ENCODE assay signal across 8 cellular contexts in the genomic region with DNA sequence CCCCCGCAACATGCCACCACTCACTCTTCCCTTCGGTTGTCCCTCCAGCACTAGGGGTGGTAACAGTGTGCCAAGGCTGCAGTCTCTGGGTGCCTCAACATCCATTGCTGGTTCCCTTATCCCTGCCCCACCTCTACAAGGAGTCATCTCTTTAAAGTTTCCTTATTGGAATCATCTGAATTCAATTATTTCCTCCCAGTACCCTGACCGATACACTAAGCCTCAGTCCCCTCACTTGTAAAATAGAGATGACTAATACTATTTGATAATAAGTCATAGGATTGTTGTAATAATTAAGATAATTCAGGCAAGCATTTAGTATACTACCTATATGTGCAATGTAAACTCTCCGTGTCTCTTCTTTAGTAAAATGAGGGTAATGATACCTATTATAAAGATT.
"Had no signal": no experiment of that assay in that cellular context is flagged by ENCODE, and none has a peak within 500 bp of the region (broad histone marks: within the 10 kb centered on the region; RNA-seq: fewer than 3 reads in every experiment).

No MANE protein-coding gene starts in this region.

- DNase-seq: activated effector memory CD4-positive, alpha-beta T cell treated with anti-CD3 and anti-CD28 coated beads, Interleukin-2, amount 50 U/mL, for 16 hours; activated T-cell treated with anti-CD3 and anti-CD28 coated beads, Interleukin-2, amount 50 U/mL, for 24 hours; amygdala; stimulated activated CD4-positive, alpha-beta T cell treated with anti-CD3 and anti-CD28 coated beads, Interleukin-4, amount 100 ng/mL, for 4 hours; thyroid gland had no signal

- H3K27me3 ChIP-seq: thyroid gland had no signal

- H3K9me3 ChIP-seq: thyroid gland had no signal

- H3K27ac ChIP-seq: thyroid gland had no signal

- H3K4me3 ChIP-seq: thyroid gland had no signal

- ATAC-seq: activated naive CD4-positive, alpha-beta T cell treated with anti-CD3 and anti-CD28 coated beads, Interleukin-2, amount 50 U/mL, for 72 hours; esophagus mucosa; natural killer cell treated with Interleukin-12 subunit alpha and Interleukin-12 subunit beta and Interleukin-15 and Interleukin-18, amount 100 ng/mL, for 72 hours had no signal

- H3K36me3 ChIP-seq: thyroid gland had no signal
